20 cellular contexts compared by ENCODE assay signal in genomic region chr9:83362341-83362995, GRCh38.
DNase-seq lines count a peak whose midpoint lies in the region; ATAC-seq, FAIRE-seq and TF ChIP-seq lines count a peak whose summit lies in the region.
"Had no signal": no experiment of that assay in that cellular context is flagged by ENCODE, and none has a peak within 500 bp of the region (broad histone marks: within the 10 kb centered on the region; RNA-seq: fewer than 3 reads in every experiment).

No MANE protein-coding gene starts in this region.

- no peak overlapping the region for H2BK5ac ChIP-seq in neuronal stem cell (ENCODE audit: low read length)

- CTCF ChIA-PET in HepG2 (lab: Yijun Ruan, JAX; ENCODE audit: low intra/inter-chr PET ratio, low total read pairs) = no interaction called here

- no peak overlapping the region for H3K23ac ChIP-seq in neuronal stem cell (ENCODE audit: low read depth, low read length, poor library complexity)

- DNase-seq in HepG2 (ENCODE audit: low spot score) = no peak
- DNase-seq in right lobe of liver = no peak
- peak; percentile 25 for DNase-seq in NT2/D1 (ENCODE audit: low read depth, low spot score)
- peak; percentile 60 for DNase-seq in endodermal cell
- no peak for DNase-seq in neuronal stem cell (ENCODE audit: low spot score)
- no peak for DNase-seq in DMS114 treated with DMSO at 0.1 percent for 48 hours (lab: John Stamatoyannopoulos, UW; ENCODE audit: unreplicated experiment)
- no peak for DNase-seq in NCI-H748 (lab: John Stamatoyannopoulos, UW; ENCODE audit: unreplicated experiment)
- DNase-seq in NCI-H1930 (lab: John Stamatoyannopoulos, UW) = no peak
- DNase-seq: Calu3; CD8-positive, alpha-beta T cell; DMS 273 treated with DMSO at 0.1 percent for 48 hours; HCEC 1CT; HFFc6; IMR-90 had no signal

- no peak overlapping the region for H3K14ac ChIP-seq in neuronal stem cell (ENCODE audit: low read length)

- no peak overlapping the region for H4K91ac ChIP-seq in neuronal stem cell (ENCODE audit: low read depth, low read length, poor library complexity)

- peaks cover 4% of the 10 kb centered on the region for H3K4me1 Mint-ChIP-seq in endodermal cell
- H3K4me1 Mint-ChIP-seq: B cell had no signal

- no peak overlapping the region for H2AK5ac ChIP-seq in neuronal stem cell (ENCODE audit: low read depth, low read length)

- no peak overlapping the region for H2BK120ac ChIP-seq in neuronal stem cell (ENCODE audit: low read depth, low read length)

- H3K27me3 Mint-ChIP-seq in endodermal cell (ENCODE audit: insufficient read depth) = no peaks in the 10 kb centered on the region
- H3K27me3 Mint-ChIP-seq: B cell had no signal

- intact Hi-C loops in HepG2 (cut with micrococcal nuclease; ENCODE audit: unreplicated experiment) (no loop called here), right lobe of liver (cut with DNase I) (no loop called here)

- H3K27ac Mint-ChIP-seq in endodermal cell = no peak overlapping the region
- H3K27ac Mint-ChIP-seq: B cell; CD8-positive, alpha-beta T cell; HFFc6 had no signal

- no peaks in the 10 kb centered on the region for H4K20me1 ChIP-seq in HepG2 (ENCODE audit: insufficient read depth, low read length)
- H4K20me1 ChIP-seq: BLaER1 treated with 17β-estradiol and CSF1 and Interleukin-3, amounts not matched to agents 10 nM and 100 nM had no signal

- peaks cover 4% of the 10 kb centered on the region for H3K9me3 Mint-ChIP-seq in endodermal cell
- H3K9me3 Mint-ChIP-seq: HFFc6 had no signal

- H3K4me3 ChIP-seq in HepG2 (replicated peaks in 1 of 3; ENCODE audit: insufficient read depth in 1 of 3, low read depth in 2 of 3, low read length in 3 of 3) (no peak overlapping the region), right lobe of liver (no peak overlapping the region), NT2/D1 (ENCODE audit: insufficient read length, low read depth) (no peak overlapping the region), endodermal cell (ENCODE audit: low read length) (no peak overlapping the region), neuronal stem cell (ENCODE audit: low read length in 2 of 2) (no peak overlapping the region)
- H3K4me3 ChIP-seq: BLaER1 treated with 17β-estradiol and CSF1 and Interleukin-3, amounts not matched to agents 10 nM and 100 nM had no signal

- H2BK15ac ChIP-seq in neuronal stem cell (ENCODE audit: low read length) = no peak overlapping the region

- peaks cover 28% of the 10 kb centered on the region for H3K4me1 ChIP-seq in HepG2 (ENCODE audit: insufficient read depth, low read length)
- H3K4me1 ChIP-seq in right lobe of liver = no peaks in the 10 kb centered on the region
- H3K4me1 ChIP-seq in NT2/D1 (ENCODE audit: insufficient read depth, insufficient read length) = no peaks in the 10 kb centered on the region
- H3K4me1 ChIP-seq in endodermal cell (ENCODE audit: control insufficient read depth, insufficient read depth, low read length) = no peaks in the 10 kb centered on the region
- H3K4me1 ChIP-seq in neuronal stem cell (ENCODE audit: control insufficient read depth in 2 of 2, insufficient read depth in 1 of 2, low read depth in 1 of 2, low read length in 2 of 2) = peaks cover 0 to 2% of the 10 kb centered on the region in 2 donors
- H3K4me1 ChIP-seq: BLaER1 treated with 17β-estradiol and CSF1 and Interleukin-3, amounts not matched to agents 10 nM and 100 nM had no signal

- TF ChIP-seq EP300 in HepG2 (IDR thresholded peaks at IDR 0.05; ENCODE audit: low read depth in 2 of 2, low read length in 2 of 2) (no peak), HepG2 (CRISPR knock-in tag; IDR thresholded peaks at IDR 0.05; ENCODE audit: borderline replicate concordance) (no peak)

- H3K4me2 ChIP-seq in HepG2 (ENCODE audit: low read depth, low read length) = no peak overlapping the region
- no peak overlapping the region for H3K4me2 ChIP-seq in neuronal stem cell (ENCODE audit: insufficient read depth, low read length, poor library complexity, severe bottlenecking)
- H3K4me2 ChIP-seq: BLaER1 treated with 17β-estradiol and CSF1 and Interleukin-3, amounts not matched to agents 10 nM and 100 nM had no signal

- no peak for FAIRE-seq in HepG2 (lab: Jason Lieb, UNC)
- FAIRE-seq: G401.6, GM12891, GM19239 had no signal

- in situ Hi-C loops in HepG2 (cut with HindIII; ENCODE audit: extremely low pct_ligation_motif_present, low pct_unique_long_range_greater_than_20kb) = no loop called here

- H3K4ac ChIP-seq in neuronal stem cell (ENCODE audit: low read length) = no peak overlapping the region

- H3K36me3 ChIP-seq in HepG2 (replicated peaks in 1 of 2; ENCODE audit: control insufficient read depth in 1 of 2, insufficient read depth in 2 of 2, low read length in 2 of 2) (peaks cover 0 to 13% of the 10 kb centered on the region in 2 experiments; a peak in 1 of 5 replicates), right lobe of liver (no peaks in the 10 kb centered on the region), NT2/D1 (ENCODE audit: insufficient read depth, insufficient read length, low read length) (no peaks in the 10 kb centered on the region), endodermal cell (ENCODE audit: control insufficient read depth, insufficient read depth, low read length) (no peaks in the 10 kb centered on the region), neuronal stem cell (replicated peaks in 1 of 2; ENCODE audit: control insufficient read depth in 2 of 2, insufficient read depth in 2 of 2, low read length in 2 of 2) (no peaks in the 10 kb centered on the region)
- H3K36me3 ChIP-seq: BLaER1 treated with 17β-estradiol and CSF1 and Interleukin-3, amounts not matched to agents 10 nM and 100 nM had no signal

- H3K18ac ChIP-seq in neuronal stem cell (ENCODE audit: low read length) = no peak overlapping the region

- TF ChIP-seq POLR2A in HepG2 (IDR thresholded peaks at IDR 0.05; ENCODE audit: insufficient read depth in 1 of 2, low read depth in 2 of 2, low read length in 2 of 2) (no peak), right lobe of liver (IDR thresholded peaks at IDR 0.05) (no peak)

- POLR2A ChIA-PET in HepG2 (lab: Yijun Ruan, JAX) = no interaction called here

- no peaks in the 10 kb centered on the region for H3K79me1 ChIP-seq in neuronal stem cell (ENCODE audit: low read depth, low read length)

- no peak overlapping the region for H2BK12ac ChIP-seq in neuronal stem cell (ENCODE audit: low read length)

- ATAC-seq in HepG2 (no peak), right lobe of liver (no peak)
- ATAC-seq: CD8-positive, alpha-beta T cell had no signal

- TF ChIP-seq CTCF in HepG2 (CRISPR knock-in tag; IDR thresholded peaks at IDR 0.05) (no peak), right lobe of liver (IDR thresholded peaks at IDR 0.05) (no peak), endodermal cell (conservative IDR thresholded peaks at IDR 0.05) (no peak)

- H3K27ac ChIP-seq in HepG2 (ENCODE audit: extremely low read length, insufficient read depth, low read length) = no peak overlapping the region
- H3K27ac ChIP-seq in right lobe of liver = no peak overlapping the region
- H3K27ac ChIP-seq in endodermal cell (ENCODE audit: low read depth, low read length) = no peak overlapping the region
- no peak overlapping the region for H3K27ac ChIP-seq in neuronal stem cell (replicated peaks; ENCODE audit: low read length)
- H3K27ac ChIP-seq: BLaER1 treated with 17β-estradiol and CSF1 and Interleukin-3, amounts not matched to agents 10 nM and 100 nM; HL-60 had no signal

- H3K36me3 Mint-ChIP-seq in endodermal cell (ENCODE audit: low read depth) = no peaks in the 10 kb centered on the region
- H3K36me3 Mint-ChIP-seq: CD8-positive, alpha-beta T cell had no signal

- H4K8ac ChIP-seq in neuronal stem cell (ENCODE audit: low read depth, low read length) = no peak overlapping the region

- no peak for TF ChIP-seq RAD21 in HepG2 (CRISPR knock-in tag; IDR thresholded peaks at IDR 0.05)

- no peaks in the 10 kb centered on the region for H3K27me3 ChIP-seq in HepG2 (ENCODE audit: control insufficient read depth in 1 of 2, insufficient read depth in 2 of 2, low read length in 2 of 2)
- no peaks in the 10 kb centered on the region for H3K27me3 ChIP-seq in right lobe of liver
- H3K27me3 ChIP-seq in NT2/D1 (ENCODE audit: insufficient read depth, insufficient read length) = no peaks in the 10 kb centered on the region
- H3K27me3 ChIP-seq in endodermal cell (ENCODE audit: control insufficient read depth, insufficient read depth, low read length, poor library complexity, severe bottlenecking) = no peaks in the 10 kb centered on the region
- H3K27me3 ChIP-seq in neuronal stem cell (ENCODE audit: control insufficient read depth in 3 of 3, insufficient read depth in 3 of 3, low read depth in 1 of 3, low read length in 3 of 3) = no peaks in the 10 kb centered on the region
- H3K27me3 ChIP-seq: BLaER1 treated with 17β-estradiol and CSF1 and Interleukin-3, amounts not matched to agents 10 nM and 100 nM had no signal

- no peak overlapping the region for H3K4me3 Mint-ChIP-seq in endodermal cell
- H3K4me3 Mint-ChIP-seq: B cell; CD8-positive, alpha-beta T cell; HFFc6 had no signal

- H2AFZ ChIP-seq in HepG2 (ENCODE audit: low read length) = no peak overlapping the region
- H2AFZ ChIP-seq in neuronal stem cell (ENCODE audit: low read length) = no peak overlapping the region

- no peaks in the 10 kb centered on the region for H3K79me2 ChIP-seq in HepG2 (ENCODE audit: insufficient read depth, low read length)

- H3K9me3 ChIP-seq in HepG2 (ENCODE audit: low read length) (no peaks in the 10 kb centered on the region), right lobe of liver (no peaks in the 10 kb centered on the region), NT2/D1 (ENCODE audit: insufficient read depth, low read length) (no peaks in the 10 kb centered on the region), endodermal cell (ENCODE audit: control insufficient read depth, low read length) (no peaks in the 10 kb centered on the region), neuronal stem cell (replicated peaks in 1 of 2; ENCODE audit: control insufficient read depth in 2 of 2, insufficient read depth in 1 of 2, low read depth in 1 of 2, low read length in 2 of 2) (no peaks in the 10 kb centered on the region)

- no peak overlapping the region for H3K9ac ChIP-seq in HepG2 (ENCODE audit: insufficient read depth, low read depth, low read length)
- H3K9ac ChIP-seq in NT2/D1 (ENCODE audit: insufficient read length, low read depth) = no peak overlapping the region
- H3K9ac ChIP-seq in endodermal cell (ENCODE audit: extremely low read depth, low read length, poor library complexity, severe bottlenecking) = no peak overlapping the region
- peak overlapping the region; percentile 1 for H3K9ac ChIP-seq in neuronal stem cell (ENCODE audit: low read depth, low read length, poor library complexity)
- H3K9ac ChIP-seq: BLaER1 treated with 17β-estradiol and CSF1 and Interleukin-3, amounts not matched to agents 10 nM and 100 nM had no signal

- no TSS peak for BruUV-seq in HepG2 (replicated peaks; lab: Mats Ljungman, UMichigan)

TF ChIP-seq in HepG2, 621 proteins besides CTCF, POLR2A, EP300 and RAD21 (continues in another document):
- TF ChIP-seq HNRNPK (IDR thresholded peaks at IDR 0.05; ENCODE audit: low read depth, low read length, poor library complexity, severe bottlenecking) (peak; percentile 73), PCBP1 (IDR thresholded peaks at IDR 0.05; ENCODE audit: borderline replicate concordance, low read depth, low read length) (peak; percentile 63; the same call in 1 of the 2 replicates), ZNF329 (CRISPR knock-in tag; IDR thresholded peaks at IDR 0.05; ENCODE audit: low read depth) (no peak), ZBTB38 (CRISPR knock-in tag; IDR thresholded peaks at IDR 0.05) (no peak), SOX6 (IDR thresholded peaks at IDR 0.05) (no peak), SOX6 (CRISPR knock-in tag; IDR thresholded peaks at IDR 0.05) (no peak)

Comparison
In these comparisons a context has a peak if more than half of its experiments do, and no peak if none do; other contexts are left out.
1. DNase-seq: peak in NT2/D1 (single experiment) and endodermal cell (single experiment); none in HepG2 (single experiment), right lobe of liver (0 of 3), neuronal stem cell (single experiment), DMS114 treated with DMSO at 0.1 percent for 48 hours (single experiment), NCI-H748 (single experiment) and NCI-H1930 (0 of 2).